Comparison of ENCODE assay signal across 19 cellular contexts in genomic region chr20:24953204-24953565, GRCh38. TPM values are rescaled to one million over a fixed set of nuclear protein-coding genes. Genes with fewer than 3 reads are reported as not detected.
DNase-seq lines count a peak whose midpoint lies in the region; ATAC-seq lines count a peak whose summit lies in the region.
"Had no signal": no experiment of that assay in that cellular context is flagged by ENCODE, and none has a peak within 500 bp of the region (broad histone marks: within the 10 kb centered on the region; RNA-seq: fewer than 3 reads in every experiment).

No MANE protein-coding gene starts in this region.

- peaks cover 64% of the 10 kb centered on the region for H3K4me1 Mint-ChIP-seq in stimulated activated naive CD8-positive, alpha-beta T cell treated with anti-CD3 and anti-CD28 coated beads, Interleukin-15, Interleukin-2, amounts not matched to agents 100 ng/mL and 50 ng/mL, for 24 hours (ENCODE audit: low read depth)
- peaks cover 42 to 67% (median 57%) of the 10 kb centered on the region in 3 donors for H3K4me1 Mint-ChIP-seq in T-cell
- H3K4me1 Mint-ChIP-seq in dendritic cell treated with granulocyte-macrophage colony-stimulating factor and Interleukin-4, amounts not matched to agents 40 ng/mL and 50 ng/mL, for 4 days (ENCODE audit: low read depth), result peaks cover 81% of the 10 kb centered on the region

- intact Hi-C loops in dendritic cell treated with granulocyte-macrophage colony-stimulating factor and Interleukin-4, amounts not matched to agents 40 ng/mL and 50 ng/mL, for 4 days (cut with micrococcal nuclease), result loop anchor here (5.0 kb wide), 1 partner anchor 39 kb away; the partner anchor contains the start of gene APMAP

- ATAC-seq in stimulated activated naive CD8-positive, alpha-beta T cell treated with anti-CD3 and anti-CD28 coated beads, Interleukin-15, Interleukin-2, amounts not matched to agents 100 U/mL and 50 U/mL, for 24 hours, result no peak
- no peak for ATAC-seq in T-cell (replicated peaks in 1 of 4)
- ATAC-seq: upper lobe of right lung had no signal

- H3K27ac Mint-ChIP-seq in stimulated activated naive CD8-positive, alpha-beta T cell treated with anti-CD3 and anti-CD28 coated beads, Interleukin-15, Interleukin-2, amounts not matched to agents 100 ng/mL and 50 ng/mL, for 24 hours, result peak overlapping the region; percentile 88
- H3K27ac Mint-ChIP-seq in T-cell, result peak overlapping the region; percentile 25 to 81
- peak overlapping the region; percentile 92 for H3K27ac Mint-ChIP-seq in dendritic cell treated with granulocyte-macrophage colony-stimulating factor and Interleukin-4, amounts not matched to agents 40 ng/mL and 50 ng/mL, for 4 days

- H3K36me3 Mint-ChIP-seq in stimulated activated naive CD8-positive, alpha-beta T cell treated with anti-CD3 and anti-CD28 coated beads, Interleukin-15, Interleukin-2, amounts not matched to agents 100 ng/mL and 50 ng/mL, for 24 hours (ENCODE audit: low read depth), result peaks cover 37% of the 10 kb centered on the region
- H3K36me3 Mint-ChIP-seq in T-cell, result peaks cover 4% of the 10 kb centered on the region
- H3K36me3 Mint-ChIP-seq in dendritic cell treated with granulocyte-macrophage colony-stimulating factor and Interleukin-4, amounts not matched to agents 40 ng/mL and 50 ng/mL, for 4 days (ENCODE audit: low read depth), result peaks cover 62% of the 10 kb centered on the region

- POLR2A ChIA-PET in T-cell (lab: Charles Lee), result no interaction called here

- CTCF ChIA-PET in T-cell (lab: Charles Lee), result interaction anchor here in 1 of 2 donors (0.6 kb wide), 1 partner anchor 36 kb away, joined by 3 read pairs; no protein-coding TSS in a partner anchor

- DNase-seq in stimulated activated naive CD8-positive, alpha-beta T cell treated with anti-CD3 and anti-CD28 coated beads, Interleukin-15, Interleukin-2, amounts not matched to agents 100 U/mL and 50 U/mL, for 24 hours, result no peak
- no peak for DNase-seq in T-cell
- no peak for DNase-seq in mesenteric fat pad (ENCODE audit: low spot score)
- DNase-seq in activated gamma-delta T cell treated with Interleukin-2 at 50 U/mL for 16 hours, result no peak
- no peak for DNase-seq in NCI-H2227 treated with DMSO at 0.1 percent for 48 hours (lab: John Stamatoyannopoulos, UW)
- DNase-seq: activated CD4-positive, CD25-positive, alpha-beta regulatory T cell treated with anti-CD3 and anti-CD28 coated beads, Interleukin-2, amount 50 U/mL, for 72 hours; Calu3; HCEC 1CT; Karpas-422; NCI-H187 treated with DMSO at 0.1 percent for 48 hours; NCI-H226; NCI-H82; nucleus accumbens; stimulated activated CD4-positive, alpha-beta T cell treated with anti-CD3 and anti-CD28 coated beads, Interleukin-4, amount 100 ng/mL, for 24 hours; T1000 had no signal

- H3K4me3 Mint-ChIP-seq in stimulated activated naive CD8-positive, alpha-beta T cell treated with anti-CD3 and anti-CD28 coated beads, Interleukin-15, Interleukin-2, amounts not matched to agents 100 ng/mL and 50 ng/mL, for 24 hours, result peak overlapping the region; percentile 41
- peak overlapping the region; percentile 12 to 54 (median 17) for H3K4me3 Mint-ChIP-seq in T-cell
- H3K4me3 Mint-ChIP-seq in dendritic cell treated with granulocyte-macrophage colony-stimulating factor and Interleukin-4, amounts not matched to agents 40 ng/mL and 50 ng/mL, for 4 days, result no peak overlapping the region

- no peaks in the 10 kb centered on the region for H3K27me3 Mint-ChIP-seq in stimulated activated naive CD8-positive, alpha-beta T cell treated with anti-CD3 and anti-CD28 coated beads, Interleukin-15, Interleukin-2, amounts not matched to agents 100 ng/mL and 50 ng/mL, for 24 hours
- H3K27me3 Mint-ChIP-seq in T-cell, result no peaks in the 10 kb centered on the region
- H3K27me3 Mint-ChIP-seq in dendritic cell treated with granulocyte-macrophage colony-stimulating factor and Interleukin-4, amounts not matched to agents 40 ng/mL and 50 ng/mL, for 4 days, result peaks cover 5% of the 10 kb centered on the region

- no peaks in the 10 kb centered on the region for H3K9me3 Mint-ChIP-seq in stimulated activated naive CD8-positive, alpha-beta T cell treated with anti-CD3 and anti-CD28 coated beads, Interleukin-15, Interleukin-2, amounts not matched to agents 100 ng/mL and 50 ng/mL, for 24 hours
- H3K9me3 Mint-ChIP-seq in T-cell, result peaks cover 0 to 1% (median 0%) of the 10 kb centered on the region in 3 donors
- peaks cover 1% of the 10 kb centered on the region for H3K9me3 Mint-ChIP-seq in dendritic cell treated with granulocyte-macrophage colony-stimulating factor and Interleukin-4, amounts not matched to agents 40 ng/mL and 50 ng/mL, for 4 days

RNA-seq across cellular contexts. Expression of gene CST7, which starts 4.1 kb away (rescaled TPM):
- 10 to 100 TPM; 22.8 to 92.0 (median 46.2) TPM for total RNA-seq in T-cell
- total RNA-seq in mesenteric fat pad, result 11.5 TPM
- total RNA-seq: Calu3, renal cortical epithelial cell had no signal

RNA-seq across cellular contexts. Expression of gene APMAP, which starts 39.4 kb away (rescaled TPM):
- total RNA-seq in T-cell, result 10 to 100 TPM; 32.2 to 53.0 (median 49.8) TPM
- 166 TPM for total RNA-seq in mesenteric fat pad
